ENCODE assay signal across 9 cellular contexts in the genomic region with DNA sequence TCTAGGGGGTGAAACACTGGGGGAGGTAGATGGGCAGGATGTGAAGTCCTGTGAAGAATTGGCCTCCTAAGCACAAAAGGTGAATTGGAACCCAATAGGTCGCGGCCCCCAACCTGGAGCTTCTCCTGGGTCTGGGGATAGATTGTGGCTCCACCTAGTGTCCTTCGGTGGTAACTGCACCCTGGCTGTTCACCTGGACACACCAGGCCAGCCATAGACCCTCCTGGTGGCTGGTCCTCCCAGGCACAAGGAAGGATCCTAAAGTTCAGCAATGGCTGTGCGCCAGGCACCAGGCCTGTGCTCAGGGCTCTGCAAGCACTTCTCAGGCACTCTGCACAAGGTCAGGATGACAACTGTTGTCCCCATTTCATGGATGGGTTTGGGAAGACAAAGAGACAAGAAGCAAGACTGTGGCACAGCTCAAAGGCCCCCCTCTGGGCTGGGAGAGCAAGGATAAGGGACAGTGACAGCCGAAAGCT. TPM values are rescaled to one million over a fixed set of nuclear protein-coding genes. Genes with fewer than 3 reads are reported as not detected.
DNase-seq lines count a peak whose midpoint lies in the region; TF ChIP-seq lines count a peak whose summit lies in the region.
"Had no signal": no experiment of that assay in that cellular context is flagged by ENCODE, and none has a peak within 500 bp of the region (broad histone marks: within the 10 kb centered on the region; RNA-seq: fewer than 3 reads in every experiment).

No MANE protein-coding gene starts in this region.

- H3K4me1 Mint-ChIP-seq in activated T-helper 2 cell treated with anti-CD3 and anti-CD28 coated beads, Interferon-gamma antibody, Interleukin-2, Interleukin-4, amounts not matched to agents 10 μg/mL and 5 μg/mL and 100 μg/mL, durations not matched to agents 14 hours and 24 hours and 36 hours (ENCODE audit: low read depth) = peaks cover 3% of the 10 kb centered on the region

- no peaks in the 10 kb centered on the region for H3K9me3 Mint-ChIP-seq in activated T-helper 2 cell treated with anti-CD3 and anti-CD28 coated beads, Interferon-gamma antibody, Interleukin-2, Interleukin-4, amounts not matched to agents 10 μg/mL and 5 μg/mL and 100 μg/mL, durations not matched to agents 14 hours and 24 hours and 36 hours

- no peak for TF ChIP-seq POLR2A in uterus (IDR thresholded peaks at IDR 0.05)

- H3K79me2 ChIP-seq in parathyroid adenoma = no peaks in the 10 kb centered on the region

- peaks cover 13% of the 10 kb centered on the region for H3K4me1 ChIP-seq in parathyroid adenoma
- H3K4me1 ChIP-seq in uterus = no peaks in the 10 kb centered on the region

- H3K36me3 Mint-ChIP-seq in activated T-helper 2 cell treated with anti-CD3 and anti-CD28 coated beads, Interferon-gamma antibody, Interleukin-2, Interleukin-4, amounts not matched to agents 10 μg/mL and 5 μg/mL and 100 μg/mL, durations not matched to agents 14 hours and 24 hours and 36 hours (ENCODE audit: low read depth) = no peaks in the 10 kb centered on the region
- H3K36me3 Mint-ChIP-seq: activated naive CD8-positive, alpha-beta T cell had no signal

- peak overlapping the region; percentile 31 for H3K4me2 ChIP-seq in parathyroid adenoma (ENCODE audit: low read length)

- peaks cover 27% of the 10 kb centered on the region for H3K27me3 Mint-ChIP-seq in activated T-helper 2 cell treated with anti-CD3 and anti-CD28 coated beads, Interferon-gamma antibody, Interleukin-2, Interleukin-4, amounts not matched to agents 10 μg/mL and 5 μg/mL and 100 μg/mL, durations not matched to agents 14 hours and 24 hours and 36 hours (ENCODE audit: low read depth)

- no peak overlapping the region for H3K4me3 Mint-ChIP-seq in activated T-helper 2 cell treated with anti-CD3 and anti-CD28 coated beads, Interferon-gamma antibody, Interleukin-2, Interleukin-4, amounts not matched to agents 10 μg/mL and 5 μg/mL and 100 μg/mL, durations not matched to agents 14 hours and 24 hours and 36 hours (ENCODE audit: low read depth)
- H3K4me3 Mint-ChIP-seq: activated naive CD8-positive, alpha-beta T cell had no signal

- peak; percentile 88 for TF ChIP-seq CTCF in foreskin fibroblast (IDR thresholded peaks at IDR 0.05; ENCODE audit: low read depth, low read length)
- peak; percentile 87 for TF ChIP-seq CTCF in parathyroid adenoma (IDR thresholded peaks at IDR 0.05)
- TF ChIP-seq CTCF in uterus (IDR thresholded peaks at IDR 0.05) = peak; percentile 75 to 90 (median 83)

- H3K9ac ChIP-seq in parathyroid adenoma = no peak overlapping the region

- H3K27me3 ChIP-seq in parathyroid adenoma (ENCODE audit: control insufficient read depth, insufficient read depth, low read length) (no peaks in the 10 kb centered on the region), uterus (peaks cover 0 to 14% of the 10 kb centered on the region in 2 donors)

- H3K27ac Mint-ChIP-seq in activated T-helper 2 cell treated with anti-CD3 and anti-CD28 coated beads, Interferon-gamma antibody, Interleukin-2, Interleukin-4, amounts not matched to agents 10 μg/mL and 5 μg/mL and 100 μg/mL, durations not matched to agents 14 hours and 24 hours and 36 hours = no peak overlapping the region
- H3K27ac Mint-ChIP-seq: activated naive CD8-positive, alpha-beta T cell had no signal

- H2AFZ ChIP-seq in parathyroid adenoma = no peak overlapping the region

- no peaks in the 10 kb centered on the region for H3K9me3 ChIP-seq in parathyroid adenoma (ENCODE audit: control insufficient read depth, low read length)
- no peaks in the 10 kb centered on the region for H3K9me3 ChIP-seq in uterus

- peak; percentile 75 for DNase-seq in Daoy (ENCODE audit: low read depth)
- peak; percentile 91 for DNase-seq in HuH-7.5 (ENCODE audit: low spot score)
- DNase-seq in RPMI8226 = peak; percentile 81
- peak; percentile 65 for DNase-seq in activated T-helper 2 cell treated with anti-CD3 and anti-CD28 coated beads, Interferon-gamma antibody, Interleukin-2, Interleukin-4, amounts not matched to agents 10 μg/mL and 5 μg/mL and 100 μg/mL, durations not matched to agents 14 hours and 24 hours and 36 hours (ENCODE audit: low spot score)
- peak in 1 of 2 donors; percentile 64 for DNase-seq in foreskin fibroblast
- peak; percentile 54 to 57 for DNase-seq in uterus
- DNase-seq in cortex of kidney (lab: John Stamatoyannopoulos, UW) = no peak

- intact Hi-C loops in activated T-helper 2 cell treated with anti-CD3 and anti-CD28 coated beads, Interferon-gamma antibody, Interleukin-2, Interleukin-4, amounts not matched to agents 10 μg/mL and 5 μg/mL and 100 μg/mL, durations not matched to agents 14 hours and 24 hours and 36 hours (cut with micrococcal nuclease) = loop anchor here (2.0 kb wide), 1 partner anchor 191 kb away; no protein-coding TSS in a partner anchor
- intact Hi-C loops in uterus (cut with DNase I; ENCODE audit: low total_unique reads) = loop anchor here (5.0 kb wide), 1 partner anchor 191 kb away; no protein-coding TSS in a partner anchor

- H3K4me3 ChIP-seq in foreskin fibroblast (ENCODE audit: low read depth in 1 of 2, low read length in 2 of 2) = no peak overlapping the region
- H3K4me3 ChIP-seq in parathyroid adenoma (ENCODE audit: low read depth, low read length) = no peak overlapping the region
- no peak overlapping the region for H3K4me3 ChIP-seq in uterus

- H3K36me3 ChIP-seq in parathyroid adenoma (ENCODE audit: control insufficient read depth, insufficient read depth, low read length) (no peaks in the 10 kb centered on the region), uterus (no peaks in the 10 kb centered on the region)

- H3K27ac ChIP-seq in parathyroid adenoma (peak overlapping the region; percentile 90), uterus (no peak overlapping the region)

RNA-seq across cellular contexts. Expression of a gene that starts 13.5 kb away (rescaled TPM):
- total RNA-seq in Daoy (2014; rRNA removed; shearing (Covaris generic)) = not detected in 2 replicates
- 0.87 and 1.0 TPM in 2 replicates for total RNA-seq in activated T-helper 2 cell treated with anti-CD3 and anti-CD28 coated beads, Interferon-gamma antibody, Interleukin-2, Interleukin-4, amounts not matched to agents 10 μg/mL and 5 μg/mL and 100 μg/mL, durations not matched to agents 14 hours and 24 hours and 36 hours
- total RNA-seq in uterus = 1 to 10 TPM in 1 of 4 donors, under 1 TPM in 1, not detected in 2; 0.58 to 2.5 TPM

RNA-seq across cellular contexts. Expression of a gene that starts 18.4 kb away (rescaled TPM):
- 0.27 TPM in 1 of 2 replicates, not detected in the other for total RNA-seq in Daoy (2014; rRNA removed; shearing (Covaris generic))
- total RNA-seq in activated T-helper 2 cell treated with anti-CD3 and anti-CD28 coated beads, Interferon-gamma antibody, Interleukin-2, Interleukin-4, amounts not matched to agents 10 μg/mL and 5 μg/mL and 100 μg/mL, durations not matched to agents 14 hours and 24 hours and 36 hours = 0.21 and 0.51 TPM in 2 replicates
- under 1 TPM in 1 of 4 donors, not detected in 3; 0.21 TPM for total RNA-seq in uterus

RNA-seq across cellular contexts. Expression of a gene that starts 27.9 kb away (rescaled TPM):
- total RNA-seq in Daoy (2014; rRNA removed; shearing (Covaris generic)) = 2.0 and 3.5 TPM in 2 replicates
- total RNA-seq in activated T-helper 2 cell treated with anti-CD3 and anti-CD28 coated beads, Interferon-gamma antibody, Interleukin-2, Interleukin-4, amounts not matched to agents 10 μg/mL and 5 μg/mL and 100 μg/mL, durations not matched to agents 14 hours and 24 hours and 36 hours = 88.0 and 89.7 TPM in 2 replicates
- 10 to 100 TPM in 1 of 4 donors, 1 to 10 TPM in 3; 1.0 to 11.1 (median 4.8) TPM for total RNA-seq in uterus

RNA-seq across cellular contexts. Expression of a gene that starts 44.5 kb away (rescaled TPM):
- 41.9 and 45.1 TPM in 2 replicates for total RNA-seq in Daoy (2014; rRNA removed; shearing (Covaris generic))
- total RNA-seq in activated T-helper 2 cell treated with anti-CD3 and anti-CD28 coated beads, Interferon-gamma antibody, Interleukin-2, Interleukin-4, amounts not matched to agents 10 μg/mL and 5 μg/mL and 100 μg/mL, durations not matched to agents 14 hours and 24 hours and 36 hours = 128 and 132 TPM in 2 replicates
- 10 to 100 TPM in 2 of 4 donors, 1 to 10 TPM in 2; 7.4 to 27.6 (median 12.4) TPM for total RNA-seq in uterus

RNA-seq across cellular contexts. Expression of a gene that starts 53.4 kb away (rescaled TPM):
- 8.1 and 8.4 TPM in 2 replicates for total RNA-seq in Daoy (2014; rRNA removed; shearing (Covaris generic))
- 1.1 and 1.6 TPM in 2 replicates for total RNA-seq in activated T-helper 2 cell treated with anti-CD3 and anti-CD28 coated beads, Interferon-gamma antibody, Interleukin-2, Interleukin-4, amounts not matched to agents 10 μg/mL and 5 μg/mL and 100 μg/mL, durations not matched to agents 14 hours and 24 hours and 36 hours
- total RNA-seq in uterus = 10 to 100 TPM in 2 of 4 donors, 1 to 10 TPM in 2; 2.6 to 23.7 (median 8.2) TPM
